In the genomic region with DNA sequence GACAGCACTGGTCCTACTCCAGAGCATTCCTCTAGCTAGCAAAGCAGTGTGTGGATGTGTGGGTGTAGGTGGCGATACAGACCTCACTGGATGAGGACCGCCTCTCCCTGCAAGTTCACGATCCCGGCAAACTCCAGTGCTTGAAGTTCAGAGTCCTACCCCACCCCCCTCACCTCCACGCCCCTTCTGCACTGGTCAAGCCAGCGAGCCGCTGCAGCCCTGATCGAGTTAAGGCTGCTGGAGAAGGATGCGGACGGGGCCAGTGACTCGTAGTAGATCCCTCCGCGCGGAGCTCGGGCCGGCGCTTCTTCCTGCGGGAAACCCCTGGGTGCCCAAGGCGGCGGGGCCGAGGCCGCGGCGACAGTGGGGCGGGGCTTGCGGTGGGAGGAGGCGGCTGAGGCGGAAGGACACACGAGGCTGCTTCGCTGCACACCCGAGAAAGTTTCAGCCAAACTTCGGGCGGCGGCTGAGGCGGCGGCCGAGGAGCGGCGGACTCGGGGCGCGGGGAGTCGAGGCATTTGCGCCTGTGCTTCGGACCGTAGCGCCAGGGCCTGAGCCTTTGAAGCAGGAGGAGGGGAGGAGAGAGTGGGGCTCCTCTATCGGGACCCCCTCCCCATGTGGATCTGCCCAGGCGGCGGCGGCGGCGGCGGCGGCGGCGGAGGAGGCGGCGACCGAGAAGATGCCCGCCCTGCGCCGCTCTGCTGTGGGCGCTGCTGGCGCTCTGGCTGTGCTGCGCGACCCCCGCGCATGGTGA, we compare ENCODE assay signal across 7 cellular contexts.
DNase-seq lines count a peak whose midpoint lies in the region; ATAC-seq and TF ChIP-seq lines count a peak whose summit lies in the region.
"Not testable (repeated sequence)": the region's sequence is repeated elsewhere in the genome, so short reads cannot be mapped to it uniquely, and the experiment has no call there.

No MANE protein-coding gene starts in this region.

- peak; percentile 32 for DNase-seq in GOT3 (lab: John Stamatoyannopoulos, UW)
- peak; percentile 62 for DNase-seq in NCI-H526 treated with DMSO at 0.1 percent for 48 hours (lab: John Stamatoyannopoulos, UW)
- DNase-seq in WERI-Rb-1 = peak; percentile 98
- peak; percentile 56 for DNase-seq in activated naive CD8-positive, alpha-beta T cell treated with anti-CD3 and anti-CD28 coated beads, Interleukin-2, amount 50 U/mL, for 24 hours
- DNase-seq in fibroblast of the conjunctiva (ENCODE audit: low read depth) = peak; percentile 74
- DNase-seq in mucosa of gallbladder (ENCODE audit: low spot score) = peak; percentile 68
- DNase-seq in stimulated activated CD4-positive, alpha-beta T cell treated with anti-CD3 and anti-CD28 coated beads, Interleukin-1b, Interleukin-23, amount 100 ng/mL, for 48 hours = peak; percentile 50

- not testable (repeated sequence) for TF ChIP-seq CTCF in WERI-Rb-1 (IDR thresholded peaks at IDR 0.05; ENCODE audit: low read depth, low read length)

- H3K4me3 ChIP-seq in WERI-Rb-1 (ENCODE audit: low read depth, low read length) = peak overlapping the region; percentile 53

- H3K27ac Mint-ChIP-seq in activated naive CD8-positive, alpha-beta T cell treated with anti-CD3 and anti-CD28 coated beads, Interleukin-2, amount 50 U/mL, for 24 hours = peak overlapping the region; percentile 46

- H3K9me3 ChIP-seq in WERI-Rb-1 (ENCODE audit: severe bottlenecking) = not testable (repeated sequence)

- peak; percentile 92 for ATAC-seq in activated naive CD8-positive, alpha-beta T cell treated with anti-CD3 and anti-CD28 coated beads, Interleukin-2, amount 50 U/mL, for 24 hours

- not testable (repeated sequence) for H3K27ac ChIP-seq in WERI-Rb-1

- H3K4me3 Mint-ChIP-seq in activated naive CD8-positive, alpha-beta T cell treated with anti-CD3 and anti-CD28 coated beads, Interleukin-2, amount 50 U/mL, for 24 hours = peak overlapping the region; percentile 82

- H3K4me1 Mint-ChIP-seq in activated naive CD8-positive, alpha-beta T cell treated with anti-CD3 and anti-CD28 coated beads, Interleukin-2, amount 50 U/mL, for 24 hours = peaks cover 16% of the 10 kb centered on the region

- not testable (repeated sequence) for H3K36me3 ChIP-seq in WERI-Rb-1

- not testable (repeated sequence) for H3K36me3 Mint-ChIP-seq in activated naive CD8-positive, alpha-beta T cell treated with anti-CD3 and anti-CD28 coated beads, Interleukin-2, amount 50 U/mL, for 24 hours (ENCODE audit: low read depth)

- not testable (repeated sequence) for H3K27me3 ChIP-seq in WERI-Rb-1 (ENCODE audit: insufficient read depth, low read depth, severe bottlenecking)

- not testable (repeated sequence) for H3K9me3 Mint-ChIP-seq in activated naive CD8-positive, alpha-beta T cell treated with anti-CD3 and anti-CD28 coated beads, Interleukin-2, amount 50 U/mL, for 24 hours

- H3K27me3 Mint-ChIP-seq in activated naive CD8-positive, alpha-beta T cell treated with anti-CD3 and anti-CD28 coated beads, Interleukin-2, amount 50 U/mL, for 24 hours = not testable (repeated sequence)

Comparison
In these comparisons a context has a peak if more than half of its experiments do, and no peak if none do; other contexts are left out.
1. DNase-seq: peak in every context shown above with its lines; median percentile 98 in WERI-Rb-1; 74 in fibroblast of the conjunctiva; 68 in mucosa of gallbladder; 62 in NCI-H526 treated with DMSO at 0.1 percent for 48 hours; 56 in activated naive CD8-positive, alpha-beta T cell treated with anti-CD3 and anti-CD28 coated beads, Interleukin-2, amount 50 U/mL, for 24 hours; 50 in stimulated activated CD4-positive, alpha-beta T cell treated with anti-CD3 and anti-CD28 coated beads, Interleukin-1b, Interleukin-23, amount 100 ng/mL, for 48 hours; 32 in GOT3.